Comparison of ENCODE assay signal across 8 cellular contexts in the genomic region with DNA sequence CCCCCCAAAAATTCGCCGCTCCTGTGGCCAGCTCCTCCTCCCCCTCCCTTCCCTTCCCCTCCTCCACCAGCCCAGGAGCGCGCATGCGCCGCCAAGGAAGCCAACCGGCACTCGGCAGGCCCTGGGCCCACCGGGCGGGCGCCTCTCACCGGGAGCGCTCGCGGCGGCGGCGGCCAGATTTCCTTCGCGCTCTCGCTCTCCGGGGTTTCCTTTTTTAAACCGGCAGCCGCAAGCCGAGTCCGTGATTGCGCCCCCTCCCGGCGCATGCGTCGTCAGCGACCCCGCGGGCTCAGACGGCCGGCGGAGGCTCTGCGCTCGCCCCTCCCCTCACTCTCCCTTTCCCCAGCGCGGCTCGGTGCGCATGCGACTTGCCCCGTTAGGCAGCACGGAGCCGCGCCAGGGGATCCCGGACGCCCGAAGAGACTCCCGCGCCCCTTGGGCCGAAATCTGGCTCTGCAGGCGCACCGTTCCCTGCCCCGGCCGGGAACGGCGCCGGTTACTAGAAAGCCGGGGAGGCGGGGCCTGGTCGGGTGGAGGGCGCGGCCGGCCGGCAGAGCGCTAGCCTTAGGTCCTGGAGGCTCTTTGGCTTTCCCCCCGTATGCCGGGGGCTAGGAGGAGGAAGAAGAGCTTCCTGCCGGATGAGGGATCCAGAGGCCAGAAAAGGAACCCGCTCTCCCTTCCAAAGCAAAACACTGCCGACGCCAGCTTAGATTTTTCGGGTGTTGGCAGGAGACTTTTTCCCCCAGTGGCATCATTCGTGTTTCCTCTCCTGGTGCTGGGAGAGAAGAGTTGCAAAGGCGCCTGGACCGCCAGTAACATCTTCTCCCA. TPM values are rescaled to one million over a fixed set of nuclear protein-coding genes. Genes with fewer than 3 reads are reported as not detected.
DNase-seq lines count a peak whose midpoint lies in the region; TF ChIP-seq lines count a peak whose summit lies in the region.

A gene with protein sequence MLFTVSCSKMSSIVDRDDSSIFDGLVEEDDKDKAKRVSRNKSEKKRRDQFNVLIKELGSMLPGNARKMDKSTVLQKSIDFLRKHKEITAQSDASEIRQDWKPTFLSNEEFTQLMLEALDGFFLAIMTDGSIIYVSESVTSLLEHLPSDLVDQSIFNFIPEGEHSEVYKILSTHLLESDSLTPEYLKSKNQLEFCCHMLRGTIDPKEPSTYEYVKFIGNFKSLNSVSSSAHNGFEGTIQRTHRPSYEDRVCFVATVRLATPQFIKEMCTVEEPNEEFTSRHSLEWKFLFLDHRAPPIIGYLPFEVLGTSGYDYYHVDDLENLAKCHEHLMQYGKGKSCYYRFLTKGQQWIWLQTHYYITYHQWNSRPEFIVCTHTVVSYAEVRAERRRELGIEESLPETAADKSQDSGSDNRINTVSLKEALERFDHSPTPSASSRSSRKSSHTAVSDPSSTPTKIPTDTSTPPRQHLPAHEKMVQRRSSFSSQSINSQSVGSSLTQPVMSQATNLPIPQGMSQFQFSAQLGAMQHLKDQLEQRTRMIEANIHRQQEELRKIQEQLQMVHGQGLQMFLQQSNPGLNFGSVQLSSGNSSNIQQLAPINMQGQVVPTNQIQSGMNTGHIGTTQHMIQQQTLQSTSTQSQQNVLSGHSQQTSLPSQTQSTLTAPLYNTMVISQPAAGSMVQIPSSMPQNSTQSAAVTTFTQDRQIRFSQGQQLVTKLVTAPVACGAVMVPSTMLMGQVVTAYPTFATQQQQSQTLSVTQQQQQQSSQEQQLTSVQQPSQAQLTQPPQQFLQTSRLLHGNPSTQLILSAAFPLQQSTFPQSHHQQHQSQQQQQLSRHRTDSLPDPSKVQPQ (minus strand): TSS at position 277 of the 828 bp plus-strand sequence. CDS start 64,124 bp downstream, outside the sequence.

- H2AFZ ChIP-seq in neural cell (ENCODE audit: low read depth, low read length) = peak within 1 kb of the TSS; percentile 91

- TF ChIP-seq CTCF in LNCAP (IDR thresholded peaks at IDR 0.05) = peak; percentile 49
- peak; percentile 53 for TF ChIP-seq CTCF in RWPE1 (conservative IDR thresholded peaks at IDR 0.05; ENCODE audit: low read depth)
- peak; percentile 69 for TF ChIP-seq CTCF in neural cell (IDR thresholded peaks at IDR 0.05; ENCODE audit: poor library complexity, severe bottlenecking)
- peak in 4 of 7 experiments; percentile 34 to 62 (median 51) for TF ChIP-seq CTCF in stomach (IDR thresholded peaks at IDR 0.05)

- CTCF ChIA-PET in RWPE1 (lab: Yijun Ruan, JAX) = interaction anchor here (0.6 to 1.1 kb wide), 4 partner anchors 41 to 109 kb away, joined by 3 to 6 read pairs (median 3); no protein-coding TSS in a partner anchor

- no peaks in the 10 kb centered on the region for H4K20me1 ChIP-seq in neural cell (ENCODE audit: insufficient read depth)

- TF ChIP-seq RAD21 in neural cell (conservative IDR thresholded peaks at IDR 0.05) = peak; percentile 38

- intact Hi-C loops in stomach (cut with DNase I; ENCODE audit: low total_unique reads) = no loop called here

- WGBS in stomach, 5 donors = 0 to 1% (median 0%) methylated on average over 42 to 79 of the region's 79 CpGs

- peak within 1 kb of the TSS; percentile 96 for H3K4me2 ChIP-seq in neural cell (ENCODE audit: low read length)

- peaks cover 29% of the 10 kb centered on the region for H3K79me2 ChIP-seq in neural cell (replicated peaks; ENCODE audit: insufficient read depth, low read length)

- H3K4me1 ChIP-seq in stomach = peaks cover 15 to 38% (median 24%) of the 10 kb centered on the region in 4 donors

- H3K9ac ChIP-seq in neural cell (ENCODE audit: low read length) = peak within 1 kb of the TSS; percentile 88

- H3F3A ChIP-seq in neural cell (ENCODE audit: insufficient read depth, low read length, poor library complexity, severe bottlenecking) = peaks cover 7% of the 10 kb centered on the region

- H3K4me3 ChIP-seq in neural cell (ENCODE audit: low read length) = peak within 1 kb of the TSS; percentile 98
- peak within 1 kb of the TSS; percentile 88 to 99 (median 94) for H3K4me3 ChIP-seq in stomach

- H3K27ac ChIP-seq in RWPE1 (peak within 1 kb of the TSS; percentile 100), neural cell (ENCODE audit: low read length) (peak within 1 kb of the TSS; percentile 91), stomach (peak within 1 kb of the TSS; percentile 98 to 100 (median 99))

- H3K9me2 ChIP-seq in neural cell (ENCODE audit: insufficient read depth, low read length) = no peaks in the 10 kb centered on the region

- H3K27me3 ChIP-seq in neural cell (ENCODE audit: insufficient read depth, low read depth, low read length) (no peaks in the 10 kb centered on the region), stomach (no peaks in the 10 kb centered on the region)

- DNase-seq in ELR (ENCODE audit: low read depth) (peak; percentile 85), GOT3 (lab: John Stamatoyannopoulos, UW) (peak; percentile 56), RWPE1 (ENCODE audit: low spot score) (peak; percentile 68), fibroblast of the conjunctiva (ENCODE audit: low read depth) (peak; percentile 84), stomach (peak; percentile 84)
- peak; percentile 94 for DNase-seq in activated effector memory CD4-positive, alpha-beta T cell treated with anti-CD3 and anti-CD28 coated beads, Interleukin-2, amount 50 U/mL, for 16 hours

- POLR2A ChIA-PET in RWPE1 (lab: Yijun Ruan, JAX; ENCODE audit: low non-redundant PET) = interaction anchor here (1.7 kb wide), 1 partner anchor 150 kb away, joined by 4 read pairs; no protein-coding TSS in a partner anchor

- H3K36me3 ChIP-seq in neural cell (ENCODE audit: insufficient read depth, low read length) = no peaks in the 10 kb centered on the region
- no peaks in the 10 kb centered on the region for H3K36me3 ChIP-seq in stomach

- peak; percentile 45 for TF ChIP-seq EP300 in neural cell (conservative IDR thresholded peaks at IDR 0.05; ENCODE audit: poor library complexity, severe bottlenecking)
- no peak for TF ChIP-seq EP300 in stomach (IDR thresholded peaks at IDR 0.05)

- peak in 1 of 4 donors; percentile 53 for TF ChIP-seq POLR2A in stomach (IDR thresholded peaks at IDR 0.05)

- H3K9me3 ChIP-seq in neural cell (ENCODE audit: low read length) (no peaks in the 10 kb centered on the region), stomach (no peaks in the 10 kb centered on the region)

TF ChIP-seq in neural cell, 6 proteins besides CTCF, POLR2A, EP300 and RAD21:
- TF ChIP-seq POLR2AphosphoS5 (IDR thresholded peaks at IDR 0.05) = peak; percentile 55
- no peak for TF ChIP-seq EZH2 (IDR thresholded peaks at IDR 0.05; ENCODE audit: borderline replicate concordance, insufficient read depth, low read length, poor library complexity, severe bottlenecking)
- peak; percentile 75 for TF ChIP-seq MXI1 (conservative IDR thresholded peaks at IDR 0.05; ENCODE audit: poor library complexity, severe bottlenecking)
- peak; percentile 64 for TF ChIP-seq TAF1 (IDR thresholded peaks at IDR 0.05; ENCODE audit: low read depth)
- TF ChIP-seq, protein P1, sequence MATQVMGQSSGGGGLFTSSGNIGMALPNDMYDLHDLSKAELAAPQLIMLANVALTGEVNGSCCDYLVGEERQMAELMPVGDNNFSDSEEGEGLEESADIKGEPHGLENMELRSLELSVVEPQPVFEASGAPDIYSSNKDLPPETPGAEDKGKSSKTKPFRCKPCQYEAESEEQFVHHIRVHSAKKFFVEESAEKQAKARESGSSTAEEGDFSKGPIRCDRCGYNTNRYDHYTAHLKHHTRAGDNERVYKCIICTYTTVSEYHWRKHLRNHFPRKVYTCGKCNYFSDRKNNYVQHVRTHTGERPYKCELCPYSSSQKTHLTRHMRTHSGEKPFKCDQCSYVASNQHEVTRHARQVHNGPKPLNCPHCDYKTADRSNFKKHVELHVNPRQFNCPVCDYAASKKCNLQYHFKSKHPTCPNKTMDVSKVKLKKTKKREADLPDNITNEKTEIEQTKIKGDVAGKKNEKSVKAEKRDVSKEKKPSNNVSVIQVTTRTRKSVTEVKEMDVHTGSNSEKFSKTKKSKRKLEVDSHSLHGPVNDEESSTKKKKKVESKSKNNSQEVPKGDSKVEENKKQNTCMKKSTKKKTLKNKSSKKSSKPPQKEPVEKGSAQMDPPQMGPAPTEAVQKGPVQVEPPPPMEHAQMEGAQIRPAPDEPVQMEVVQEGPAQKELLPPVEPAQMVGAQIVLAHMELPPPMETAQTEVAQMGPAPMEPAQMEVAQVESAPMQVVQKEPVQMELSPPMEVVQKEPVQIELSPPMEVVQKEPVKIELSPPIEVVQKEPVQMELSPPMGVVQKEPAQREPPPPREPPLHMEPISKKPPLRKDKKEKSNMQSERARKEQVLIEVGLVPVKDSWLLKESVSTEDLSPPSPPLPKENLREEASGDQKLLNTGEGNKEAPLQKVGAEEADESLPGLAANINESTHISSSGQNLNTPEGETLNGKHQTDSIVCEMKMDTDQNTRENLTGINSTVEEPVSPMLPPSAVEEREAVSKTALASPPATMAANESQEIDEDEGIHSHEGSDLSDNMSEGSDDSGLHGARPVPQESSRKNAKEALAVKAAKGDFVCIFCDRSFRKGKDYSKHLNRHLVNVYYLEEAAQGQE (IDR thresholded peaks at IDR 0.05; ENCODE audit: borderline replicate concordance) = no peak
- TF ChIP-seq SMC3 (conservative IDR thresholded peaks at IDR 0.05; ENCODE audit: poor library complexity) = no peak

RNA-seq across cellular contexts. Expression of the gene that starts here (rescaled TPM):
- polyA plus RNA-seq in neural cell (8.7 and 13.0 TPM in 2 replicates), stomach (1 to 10 TPM; 4.9 to 9.2 (median 7.4) TPM)
- polyA minus RNA-seq in neural cell = 36.3 and 47.1 TPM in 2 replicates
- 100 to 1,000 TPM in 1 of 5 donors, 10 to 100 TPM in 3, 1 to 10 TPM in 1; 3.2 to 123 (median 34.4) TPM for total RNA-seq in stomach

Comparison
In these comparisons a context has a peak if more than half of its experiments do, and no peak if none do; other contexts are left out.
1. Peak in every context shown above with its lines: DNase-seq, H3K4me3 ChIP-seq and H3K27ac ChIP-seq.